ENCODE assay signal across 8 cellular contexts in the genomic region with DNA sequence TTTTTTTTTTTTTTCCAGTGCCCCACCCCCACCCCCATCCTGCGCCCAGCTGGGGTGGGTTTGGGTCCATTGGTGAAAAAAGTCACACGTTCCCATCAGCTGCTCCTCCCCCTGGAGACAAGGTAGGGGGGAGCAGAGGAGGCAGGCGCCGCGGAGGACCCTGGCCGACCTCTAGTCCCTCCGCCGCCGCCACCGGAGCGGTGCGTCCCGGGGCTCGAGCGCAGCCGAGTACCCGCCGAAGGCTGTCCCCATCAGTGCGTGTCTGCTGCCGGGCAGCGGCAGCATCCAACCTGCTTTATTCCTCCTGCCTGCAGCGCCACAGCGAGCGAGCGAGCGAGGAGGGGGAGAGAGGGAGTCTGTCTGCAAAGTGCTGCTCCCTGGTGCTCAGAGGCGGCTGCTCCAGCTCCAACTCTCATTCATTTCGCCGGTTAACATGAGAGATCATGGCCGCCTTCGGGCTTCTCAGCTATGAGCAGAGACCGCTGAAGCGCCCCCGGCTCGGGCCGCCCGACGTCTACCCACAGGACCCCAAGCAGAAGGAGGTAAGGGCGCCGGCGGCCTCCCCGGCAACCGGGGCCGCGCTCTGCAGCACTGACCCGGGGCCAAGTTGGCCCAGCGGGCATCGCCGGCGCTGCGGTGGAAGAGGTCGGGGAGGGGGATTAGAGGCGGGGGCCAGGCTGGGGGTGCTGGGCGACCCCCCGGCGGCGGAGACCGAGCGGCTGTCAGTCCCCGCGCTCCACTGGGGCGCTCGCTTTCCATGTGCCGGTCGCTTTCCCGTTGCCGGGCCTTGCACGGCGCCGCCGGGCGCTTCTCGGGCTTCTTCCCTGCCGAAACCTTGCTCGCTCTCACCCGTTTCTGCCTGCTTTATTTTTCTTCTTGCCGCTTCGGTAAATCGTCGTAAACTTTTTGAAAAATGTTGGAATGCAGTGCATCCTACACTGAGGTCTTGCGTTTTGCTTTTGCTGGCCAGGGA. TPM values are rescaled to one million over a fixed set of nuclear protein-coding genes. Genes with fewer than 3 reads are reported as not detected.
DNase-seq lines count a peak whose midpoint lies in the region; ATAC-seq, FAIRE-seq and TF ChIP-seq lines count a peak whose summit lies in the region.

No MANE protein-coding gene starts in this region.

- no peaks in the 10 kb centered on the region for H3K36me3 Mint-ChIP-seq in T-cell

- CTCF ChIA-PET in T-cell (lab: Charles Lee), result interaction anchor here (0.6 to 1.4 kb wide), 3 partner anchors 14 to 1147 kb away, joined by 3 to 10 read pairs (median 4); no protein-coding TSS in a partner anchor

- no peak for TF ChIP-seq POLR2A in NB4 (IDR thresholded peaks at IDR 0.05; ENCODE audit: extremely low read depth, insufficient read length)

- H3K4me3 Mint-ChIP-seq in T-cell, result peak overlapping the region; percentile 81 to 84 (median 82)

- H3K4me1 Mint-ChIP-seq in T-cell, result peaks cover 0 to 15% (median 13%) of the 10 kb centered on the region in 3 donors

- H3K27me3 Mint-ChIP-seq in T-cell, result peaks cover 18 to 43% of the 10 kb centered on the region in 2 donors

- H3K4me3 ChIP-seq in HFF-Myc (replicated peaks; ENCODE audit: low read depth, low read length) (peak overlapping the region; percentile 42), NB4 (ENCODE audit: low read depth, low read length) (no peak overlapping the region), right atrium auricular region (peak overlapping the region; percentile 58 to 68), psoas muscle (peak overlapping the region; percentile 74)

- ATAC-seq in T-cell (replicated peaks in 1 of 4) (peak; percentile 78 to 93 (median 82)), psoas muscle (peak; percentile 67 to 87 (median 80))

- peak overlapping the region in 1 of 2 donors; percentile 7 for H3K27ac Mint-ChIP-seq in T-cell

- H3K27me3 ChIP-seq in right atrium auricular region (no peaks in the 10 kb centered on the region), psoas muscle (ENCODE audit: insufficient read depth in 3 of 3, low read length in 2 of 3) (peaks cover 0 to 45% (median 2%) of the 10 kb centered on the region in 3 donors)

- H3K36me3 ChIP-seq in right atrium auricular region, result no peaks in the 10 kb centered on the region
- H3K36me3 ChIP-seq in psoas muscle (ENCODE audit: insufficient read depth in 1 of 2, low read depth in 1 of 2), result no peaks in the 10 kb centered on the region

- peak overlapping the region; percentile 12 to 22 for H3K27ac ChIP-seq in right atrium auricular region
- no peak overlapping the region for H3K27ac ChIP-seq in psoas muscle

- peaks cover 0 to 17% of the 10 kb centered on the region in 2 donors for H3K4me1 ChIP-seq in right atrium auricular region
- peaks cover 14% of the 10 kb centered on the region for H3K4me1 ChIP-seq in psoas muscle

- H3K9me3 Mint-ChIP-seq in T-cell, result no peaks in the 10 kb centered on the region

- FAIRE-seq in urothelium cell line (lab: Jason Lieb, UNC), result no peak

- peak; percentile 56 for TF ChIP-seq CTCF in HFF-Myc (IDR thresholded peaks at IDR 0.05; ENCODE audit: low read depth, low read length, missing control alignments)
- TF ChIP-seq CTCF in NB4 (IDR thresholded peaks at IDR 0.05; ENCODE audit: low read depth, low read length), result peak; percentile 27
- TF ChIP-seq CTCF in right atrium auricular region (IDR thresholded peaks at IDR 0.05), result peak in 1 of 2 donors; percentile 53
- TF ChIP-seq CTCF in psoas muscle (IDR thresholded peaks at IDR 0.05), result peak; percentile 41

- 5 to 7% (median 7%) methylated on average over 56 to 81 of the region's 81 CpGs for WGBS in psoas muscle, 3 donors

- H3K9me3 ChIP-seq in right atrium auricular region (no peaks in the 10 kb centered on the region), psoas muscle (no peaks in the 10 kb centered on the region)

- POLR2A ChIA-PET in T-cell (lab: Charles Lee), result interaction anchor here in 1 of 2 donors (0.6 kb wide), 1 partner anchor 64 kb away, joined by 3 read pairs; no protein-coding TSS in a partner anchor

- intact Hi-C loops in psoas muscle (cut with DNase I), result no loop called here

- peak; percentile 92 for DNase-seq in GM03348 (ENCODE audit: low spot score)
- DNase-seq in HFF-Myc (ENCODE audit: extremely low read depth, low read depth), result peak; percentile 50
- DNase-seq in NB4 (ENCODE audit: low read depth), result peak; percentile 80
- peak; percentile 25 to 76 (median 56) for DNase-seq in T-cell
- DNase-seq in anterior cingulate cortex (lab: John Stamatoyannopoulos, UW), result peak in 57 of 58 donors; percentile 25 to 90 (median 67)
- DNase-seq in right atrium auricular region (ENCODE audit: low spot score), result peak; percentile 76
- peak; percentile 71 to 77 for DNase-seq in psoas muscle
- DNase-seq in urothelium cell line (ENCODE audit: low spot score), result peak; percentile 80

RNA-seq across cellular contexts. Expression of gene MED12L, which starts 1.3 kb away (rescaled TPM):
- total RNA-seq in T-cell (1 to 10 TPM in 2 of 5 donors, under 1 TPM in 3; 0.55 to 2.1 (median 0.66) TPM), right atrium auricular region (under 1 TPM; 0.07 to 0.35 TPM), psoas muscle (1 to 10 TPM in 2 of 4 donors, under 1 TPM in 2; 0.17 to 2.6 (median 1.1) TPM)
- polyA plus RNA-seq in psoas muscle, result under 1 TPM; 0.01 to 0.03 (median 0.01) TPM
